Comparison of ENCODE assay signal across 1 cellular context in genomic region chr3:63864008-63864871, GRCh38.
A peak's percentile ranks its signal among the peaks of the same experiment; 100 is the strongest.
TF ChIP-seq lines count a peak whose summit lies in the region.

No MANE protein-coding gene starts in this region.

TF ChIP-seq in SK-N-SH, 30 proteins besides CTCF, POLR2A, EP300 and RAD21 (continued from another document):
- TF ChIP-seq USF1 (IDR thresholded peaks at IDR 0.05; ENCODE audit: borderline replicate concordance, low read depth) (no peak), RCOR1 (IDR thresholded peaks at IDR 0.05; ENCODE audit: low read length) (no peak), TEAD4 (IDR thresholded peaks at IDR 0.05; ENCODE audit: borderline replicate concordance, insufficient read depth) (no peak), GATA2 (CRISPR knock-in tag; IDR thresholded peaks at IDR 0.05) (no peak), MEF2A (IDR thresholded peaks at IDR 0.05; ENCODE audit: borderline replicate concordance, low read depth) (no peak), YY1 (IDR thresholded peaks at IDR 0.05; ENCODE audit: low read depth) (no peak), RFX5 (IDR thresholded peaks at IDR 0.05; ENCODE audit: low read length) (no peak), TCF12 (IDR thresholded peaks at IDR 0.05) (no peak), MAX (IDR thresholded peaks at IDR 0.05; ENCODE audit: low read depth) (no peak), TAF1 (IDR thresholded peaks at IDR 0.05; ENCODE audit: borderline replicate concordance, low read depth, low read length) (no peak), FOXM1 (IDR thresholded peaks at IDR 0.05; ENCODE audit: low read depth) (0 out of 2 replicates have a peak, but pooled peaks have one; percentile 24), USF2 (IDR thresholded peaks at IDR 0.05; ENCODE audit: borderline replicate concordance, low read depth, low read length) (no peak)
